In genomic region chr2:198238429-198238828, GRCh38 we compare ENCODE assay signal across 36 cellular contexts.
"Had no signal": no experiment of that assay in that cellular context is flagged by ENCODE, and none has a peak within 500 bp of the region (broad histone marks: within the 10 kb centered on the region; RNA-seq: fewer than 3 reads in every experiment).

No MANE protein-coding gene starts in this region.

- H3K4me3 ChIP-seq: adrenal gland, body of pancreas, breast epithelium had no signal

- FAIRE-seq: astrocyte, TTC549 had no signal

- H3K27ac ChIP-seq: adrenal gland, body of pancreas, brain microvascular endothelial cell, breast epithelium, VCaP had no signal

- H3K9me3 ChIP-seq: adrenal gland, body of pancreas, breast epithelium had no signal

- H3K4me3 Mint-ChIP-seq: activated B cell treated with CpG ODN at 0.5 μM for 24 hours; activated CD4-positive, alpha-beta memory T cell treated with anti-CD3 and anti-CD28 coated beads for 36 hours; activated CD4-positive, alpha-beta T cell treated with anti-CD3 and anti-CD28 coated beads, Interleukin-2, amount 10 ng/mL, durations not matched to agents 24 days and 14 days; activated CD8-positive, alpha-beta T cell treated with anti-CD3 and anti-CD28 coated beads for 36 hours; activated naive CD4-positive, alpha-beta T cell treated with anti-CD3 and anti-CD28 coated beads for 36 hours; activated naive CD8-positive, alpha-beta T cell treated with anti-CD3 and anti-CD28 coated beads for 36 hours; activated T-cell treated with anti-CD3 and anti-CD28 coated beads, Interleukin-2, amount 50 U/mL, for 4 hours; activated T-cell treated with anti-CD3 and anti-CD28 coated beads, Interleukin-2, amount 50 U/mL, for 72 hours; activated T-helper 1 cell treated with anti-CD3 and anti-CD28 coated beads, Interleukin-12 subunit alpha, Interleukin-12 subunit beta, Interleukin-2, Interleukin-4 antibody, amounts not matched to agents 30 ng/mL and 10 ng/mL and 1 ng/mL, durations not matched to agents 14 hours and 24 hours and 36 hours; activated T-helper 17 cell treated with anti-CD3 and anti-CD28 coated beads, Interleukin-2, amount 50 U/mL, for 72 hours; T-helper 1 cell treated with Interleukin-12 subunit alpha and Interleukin-12 subunit beta and Interleukin-4 antibody, amounts not matched to agents 30 μg/mL and 1 μg/mL, for 36 hours; T-helper 2 cell treated with Interferon-gamma antibody and Interleukin-4, amounts not matched to agents 5 μg/mL and 100 μg/mL, for 36 hours had no signal

- ATAC-seq: activated CD8-positive, alpha-beta T cell treated with anti-CD3 and anti-CD28 coated beads for 36 hours; activated naive CD4-positive, alpha-beta T cell treated with anti-CD3 and anti-CD28 coated beads, Interleukin-2, amount 50 U/mL, for 72 hours; activated T-cell treated with anti-CD3 and anti-CD28 coated beads, Interleukin-2, amount 50 U/mL, for 4 hours; activated T-cell treated with anti-CD3 and anti-CD28 coated beads, Interleukin-2, amount 50 U/mL, for 72 hours; activated T-helper 17 cell treated with anti-CD3 and anti-CD28 coated beads, Interleukin-2, amount 50 U/mL, for 72 hours; body of pancreas had no signal

- DNase-seq: activated B cell treated with CpG ODN at 0.5 μM for 24 hours; activated CD4-positive, alpha-beta memory T cell treated with anti-CD3 and anti-CD28 coated beads for 36 hours; activated CD4-positive, alpha-beta T cell treated with anti-CD3 and anti-CD28 coated beads for 4 hours; activated CD4-positive, alpha-beta T cell treated with anti-CD3 and anti-CD28 coated beads, Interleukin-2, amount 10 ng/mL, durations not matched to agents 24 days and 14 days; activated CD4-positive, alpha-beta T cell treated with anti-CD3 and anti-CD28 coated beads, Interleukin-2, amount 50 U/mL, for 1 hour; activated CD4-positive, alpha-beta T cell treated with anti-CD3 and anti-CD28 coated beads, Interleukin-2, amount 50 U/mL, for 4 hours; activated CD4-positive, CD25-positive, alpha-beta regulatory T cell treated with anti-CD3 and anti-CD28 coated beads, Interleukin-2, amount 50 U/mL, for 72 hours; activated CD8-positive, alpha-beta memory T cell treated with anti-CD3 and anti-CD28 coated beads, Interleukin-2, amount 50 U/mL, for 4 hours; activated CD8-positive, alpha-beta T cell treated with anti-CD3 and anti-CD28 coated beads for 36 hours; activated effector memory CD4-positive, alpha-beta T cell treated with anti-CD3 and anti-CD28 coated beads, Interleukin-2, amount 50 U/mL, for 16 hours; activated gamma-delta T cell treated with Interleukin-2 at 50 U/mL for 16 hours; activated naive CD4-positive, alpha-beta T cell; activated naive CD4-positive, alpha-beta T cell treated with anti-CD3 and anti-CD28 coated beads for 36 hours; activated naive CD4-positive, alpha-beta T cell treated with anti-CD3 and anti-CD28 coated beads, Interleukin-2, amount 50 U/mL, for 16 hours; activated naive CD8-positive, alpha-beta T cell treated with anti-CD3 and anti-CD28 coated beads for 36 hours; activated T-cell treated with anti-CD3 and anti-CD28 coated beads for 4 hours; activated T-cell treated with anti-CD3 and anti-CD28 coated beads, Interleukin-2, amount 50 U/mL, for 1 hour; activated T-cell treated with anti-CD3 and anti-CD28 coated beads, Interleukin-2, amount 50 U/mL, for 4 hours; activated T-cell treated with anti-CD3 and anti-CD28 coated beads, Interleukin-2, amount 50 U/mL, for 72 hours; adrenal gland; amniotic stem cell; aorta; body of pancreas; brain microvascular endothelial cell; central memory CD4-positive, alpha-beta T cell; T-helper 2 cell; T-helper 9 cell had no signal

- H3K4me1 Mint-ChIP-seq: activated B cell treated with CpG ODN at 0.5 μM for 24 hours; activated CD4-positive, alpha-beta T cell treated with anti-CD3 and anti-CD28 coated beads, Interleukin-2, amount 10 ng/mL, durations not matched to agents 24 days and 14 days; activated naive CD8-positive, alpha-beta T cell treated with anti-CD3 and anti-CD28 coated beads for 36 hours; activated T-helper 17 cell treated with anti-CD3 and anti-CD28 coated beads, Interleukin-2, amount 50 U/mL, for 72 hours had no signal

- H3K36me3 Mint-ChIP-seq: activated CD4-positive, alpha-beta memory T cell treated with anti-CD3 and anti-CD28 coated beads for 36 hours; activated naive CD4-positive, alpha-beta T cell treated with anti-CD3 and anti-CD28 coated beads, Interleukin-2, amount 50 U/mL, for 72 hours; activated naive CD8-positive, alpha-beta T cell treated with anti-CD3 and anti-CD28 coated beads for 36 hours had no signal

- H3K27ac Mint-ChIP-seq: activated B cell treated with CpG ODN at 0.5 μM for 24 hours; activated CD4-positive, alpha-beta memory T cell treated with anti-CD3 and anti-CD28 coated beads for 36 hours; activated CD4-positive, alpha-beta T cell treated with anti-CD3 and anti-CD28 coated beads, Interleukin-2, amount 10 ng/mL, durations not matched to agents 24 days and 14 days; activated CD8-positive, alpha-beta T cell treated with anti-CD3 and anti-CD28 coated beads for 36 hours; activated naive CD4-positive, alpha-beta T cell treated with anti-CD3 and anti-CD28 coated beads for 36 hours; activated naive CD4-positive, alpha-beta T cell treated with anti-CD3 and anti-CD28 coated beads, Interleukin-2, amount 50 U/mL, for 72 hours; activated naive CD8-positive, alpha-beta T cell treated with anti-CD3 and anti-CD28 coated beads for 36 hours; activated T-cell treated with anti-CD3 and anti-CD28 coated beads, Interleukin-2, amount 50 U/mL, for 72 hours; activated T-helper 1 cell treated with anti-CD3 and anti-CD28 coated beads, Interleukin-12 subunit alpha, Interleukin-12 subunit beta, Interleukin-2, Interleukin-4 antibody, amounts not matched to agents 30 ng/mL and 10 ng/mL and 1 ng/mL, durations not matched to agents 14 hours and 24 hours and 36 hours; activated T-helper 17 cell treated with anti-CD3 and anti-CD28 coated beads, Interleukin-2, amount 50 U/mL, for 72 hours; T-helper 1 cell treated with Interleukin-12 subunit alpha and Interleukin-12 subunit beta and Interleukin-4 antibody, amounts not matched to agents 30 μg/mL and 1 μg/mL, for 36 hours; T-helper 2 cell treated with Interferon-gamma antibody and Interleukin-4, amounts not matched to agents 5 μg/mL and 100 μg/mL, for 36 hours had no signal

- H3K27me3 ChIP-seq: adrenal gland, body of pancreas, brain microvascular endothelial cell, breast epithelium had no signal

- H3K4me1 ChIP-seq: adrenal gland, body of pancreas, breast epithelium had no signal

- H3K36me3 ChIP-seq: adrenal gland, brain microvascular endothelial cell, breast epithelium had no signal

- H3K9me3 Mint-ChIP-seq: activated B cell treated with CpG ODN at 0.5 μM for 24 hours; activated CD4-positive, alpha-beta memory T cell treated with anti-CD3 and anti-CD28 coated beads for 36 hours; activated CD4-positive, alpha-beta T cell treated with anti-CD3 and anti-CD28 coated beads, Interleukin-2, amount 10 ng/mL, durations not matched to agents 24 days and 14 days; activated CD8-positive, alpha-beta T cell treated with anti-CD3 and anti-CD28 coated beads for 36 hours; activated naive CD4-positive, alpha-beta T cell treated with anti-CD3 and anti-CD28 coated beads for 36 hours; activated naive CD4-positive, alpha-beta T cell treated with anti-CD3 and anti-CD28 coated beads, Interleukin-2, amount 50 U/mL, for 72 hours; activated naive CD8-positive, alpha-beta T cell treated with anti-CD3 and anti-CD28 coated beads for 36 hours; activated T-cell treated with anti-CD3 and anti-CD28 coated beads, Interleukin-2, amount 50 U/mL, for 4 hours; activated T-cell treated with anti-CD3 and anti-CD28 coated beads, Interleukin-2, amount 50 U/mL, for 72 hours; activated T-helper 1 cell treated with anti-CD3 and anti-CD28 coated beads, Interleukin-12 subunit alpha, Interleukin-12 subunit beta, Interleukin-2, Interleukin-4 antibody, amounts not matched to agents 30 ng/mL and 10 ng/mL and 1 ng/mL, durations not matched to agents 14 hours and 24 hours and 36 hours; activated T-helper 17 cell treated with anti-CD3 and anti-CD28 coated beads, Interleukin-2, amount 50 U/mL, for 72 hours; T-helper 1 cell treated with Interleukin-12 subunit alpha and Interleukin-12 subunit beta and Interleukin-4 antibody, amounts not matched to agents 30 μg/mL and 1 μg/mL, for 36 hours; T-helper 2 cell treated with Interferon-gamma antibody and Interleukin-4, amounts not matched to agents 5 μg/mL and 100 μg/mL, for 36 hours had no signal
